29 cellular contexts compared by ENCODE assay signal in genomic region chr13:106212436-106213010, GRCh38.
DNase-seq lines count a peak whose midpoint lies in the region; ATAC-seq and TF ChIP-seq lines count a peak whose summit lies in the region.
"Had no signal": no experiment of that assay in that cellular context is flagged by ENCODE, and none has a peak within 500 bp of the region (broad histone marks: within the 10 kb centered on the region; RNA-seq: fewer than 3 reads in every experiment).

No MANE protein-coding gene starts in this region.

- H4K20me1 ChIP-seq in HCT116 (ENCODE audit: insufficient read depth) = no peaks in the 10 kb centered on the region
- H4K20me1 ChIP-seq in fibroblast of lung (ENCODE audit: control insufficient read depth, extremely low read depth, insufficient read depth, low read length) = no peaks in the 10 kb centered on the region

- H3K4me1 ChIP-seq in Caco-2 (peaks cover 13% of the 10 kb centered on the region; the same call in 1 of the 2 replicates), HCT116 (ENCODE audit: control insufficient read depth in 1 of 2, insufficient read depth in 2 of 2, low read length in 2 of 2) (peaks cover 0 to 7% of the 10 kb centered on the region in 2 experiments; a peak in 2 of 4 replicates), fibroblast of lung (ENCODE audit: control insufficient read depth, extremely low read depth, insufficient read depth, low read length) (peaks cover 2% of the 10 kb centered on the region), transverse colon (no peaks in the 10 kb centered on the region)
- H3K4me1 ChIP-seq: BE2C, psoas muscle, vagina had no signal

- H3K9me3 ChIP-seq in Caco-2 = no peaks in the 10 kb centered on the region
- H3K9me3 ChIP-seq in HCT116 (ENCODE audit: control insufficient read depth in 1 of 2, insufficient read depth in 1 of 2, low read depth in 1 of 2, low read length in 2 of 2) = no peaks in the 10 kb centered on the region
- no peaks in the 10 kb centered on the region for H3K9me3 ChIP-seq in fibroblast of lung (ENCODE audit: control insufficient read depth, insufficient read depth, low read depth, low read length)
- no peaks in the 10 kb centered on the region for H3K9me3 ChIP-seq in transverse colon
- H3K9me3 ChIP-seq: BE2C, neutrophil, psoas muscle, thoracic aorta, vagina had no signal

- H3K4me3 Mint-ChIP-seq in Caco-2 (ENCODE audit: unreplicated experiment) = peak overlapping the region; percentile 78
- H3K4me3 Mint-ChIP-seq in activated T-cell treated with anti-CD3 and anti-CD28 coated beads, Interleukin-2, amount 50 U/mL, for 4 hours = no peak overlapping the region
- H3K4me3 Mint-ChIP-seq: activated CD4-positive, alpha-beta memory T cell treated with anti-CD3 and anti-CD28 coated beads, Interleukin-2, amount 10 ng/mL, durations not matched to agents 7 days and 5 days; activated naive CD8-positive, alpha-beta T cell treated with anti-CD3 and anti-CD28 coated beads for 36 hours; stimulated activated naive CD8-positive, alpha-beta T cell treated with anti-CD3 and anti-CD28 coated beads, Interleukin-15, Interleukin-2, amounts not matched to agents 100 ng/mL and 50 ng/mL, for 24 hours; T-cell had no signal

- no peak for TF ChIP-seq POLR2A in HCT116 (IDR thresholded peaks at IDR 0.05; ENCODE audit: borderline replicate concordance, extremely low read depth, insufficient read depth, insufficient read length)
- no peak for TF ChIP-seq POLR2A in transverse colon (IDR thresholded peaks at IDR 0.05)

- intact Hi-C loops in Caco-2 (cut with micrococcal nuclease; ENCODE audit: unreplicated experiment) = loop anchor here (2.0 to 5.0 kb wide), 3 partner anchors 30 to 110 kb away; no protein-coding TSS in a partner anchor
- intact Hi-C loops in HCT116 (cut with micrococcal nuclease) = no loop called here
- intact Hi-C loops in transverse colon (cut with DNase I; ENCODE audit: low total_unique reads) = no loop called here

- H3K27me3 Mint-ChIP-seq in Caco-2 (ENCODE audit: insufficient read depth, unreplicated experiment) = no peaks in the 10 kb centered on the region
- H3K27me3 Mint-ChIP-seq in activated T-cell treated with anti-CD3 and anti-CD28 coated beads, Interleukin-2, amount 50 U/mL, for 4 hours (ENCODE audit: low read depth) = no peaks in the 10 kb centered on the region
- H3K27me3 Mint-ChIP-seq: activated CD4-positive, alpha-beta memory T cell treated with anti-CD3 and anti-CD28 coated beads, Interleukin-2, amount 10 ng/mL, durations not matched to agents 7 days and 5 days; T-cell had no signal

- no peak for TF ChIP-seq CTCF in Caco-2 (IDR thresholded peaks at IDR 0.05; ENCODE audit: insufficient read depth in 1 of 2, low read depth in 1 of 2, low read length in 1 of 2, severe bottlenecking in 1 of 2, unreplicated experiment in 1 of 2)
- no peak for TF ChIP-seq CTCF in HCT116 (IDR thresholded peaks at IDR 0.05 in 2 of 3, conservative IDR thresholded peaks at IDR 0.05 in 1 of 3; ENCODE audit: borderline replicate concordance in 1 of 3, insufficient read depth in 1 of 3, low read depth in 2 of 3, low read length in 2 of 3)
- TF ChIP-seq CTCF in fibroblast of lung (conservative IDR thresholded peaks at IDR 0.05 in 1 of 2, IDR thresholded peaks at IDR 0.05 in 1 of 2; ENCODE audit: low read depth in 1 of 2, low read length in 2 of 2) = no peak
- no peak for TF ChIP-seq CTCF in transverse colon (IDR thresholded peaks at IDR 0.05)

- peak overlapping the region; percentile 90 for H3K27ac Mint-ChIP-seq in Caco-2 (ENCODE audit: unreplicated experiment)
- H3K27ac Mint-ChIP-seq: activated CD4-positive, alpha-beta memory T cell treated with anti-CD3 and anti-CD28 coated beads, Interleukin-2, amount 10 ng/mL, durations not matched to agents 7 days and 5 days; activated naive CD8-positive, alpha-beta T cell treated with anti-CD3 and anti-CD28 coated beads for 36 hours; stimulated activated naive CD8-positive, alpha-beta T cell treated with anti-CD3 and anti-CD28 coated beads, Interleukin-15, Interleukin-2, amounts not matched to agents 100 ng/mL and 50 ng/mL, for 24 hours; T-cell had no signal

- H3K4me2 ChIP-seq in HCT116 (ENCODE audit: low read length) (peak overlapping the region; percentile 87), fibroblast of lung (ENCODE audit: extremely low read depth, insufficient read depth, low read length) (peak overlapping the region; percentile 13)
- H3K4me2 ChIP-seq: KMS-11 had no signal

- no peaks in the 10 kb centered on the region; the same call in 1 of the 2 replicates for H3K79me2 ChIP-seq in HCT116 (ENCODE audit: insufficient read depth, low read length)
- H3K79me2 ChIP-seq in fibroblast of lung (ENCODE audit: control insufficient read depth, insufficient read depth, low read length) = no peaks in the 10 kb centered on the region

- peaks cover 6% of the 10 kb centered on the region for H3K4me1 Mint-ChIP-seq in Caco-2 (ENCODE audit: low read depth, unreplicated experiment)
- no peaks in the 10 kb centered on the region for H3K4me1 Mint-ChIP-seq in activated T-cell treated with anti-CD3 and anti-CD28 coated beads, Interleukin-2, amount 50 U/mL, for 4 hours (ENCODE audit: low read depth)
- H3K4me1 Mint-ChIP-seq: activated CD4-positive, alpha-beta memory T cell treated with anti-CD3 and anti-CD28 coated beads, Interleukin-2, amount 10 ng/mL, durations not matched to agents 7 days and 5 days; activated naive CD8-positive, alpha-beta T cell treated with anti-CD3 and anti-CD28 coated beads for 36 hours; T-cell had no signal

- H3K4me3 ChIP-seq in Caco-2 (ENCODE audit: low read depth, low read length) (peak overlapping the region; percentile 58), HCT116 (replicated peaks in 1 of 2; ENCODE audit: low read depth in 1 of 2, low read length in 2 of 2) (peak overlapping the region; percentile 49 to 65), fibroblast of lung (replicated peaks in 1 of 4; ENCODE audit: control extremely low read depth in 1 of 4, insufficient read depth in 1 of 4, low read depth in 3 of 4, low read length in 4 of 4) (no peak overlapping the region), transverse colon (no peak overlapping the region)
- H3K4me3 ChIP-seq: psoas muscle, thoracic aorta, vagina had no signal

- DNase-seq in Caco-2 (no peak), HCT116 (ENCODE audit: low read depth, low spot score) (no peak), fibroblast of lung (ENCODE audit: low read depth in 2 of 2) (peak in 1 of 2 donors; percentile 45), putamen (ENCODE audit: low spot score) (peak; percentile 12), transverse colon (no peak)
- DNase-seq in activated T-cell treated with anti-CD3 and anti-CD28 coated beads, Interleukin-2, amount 50 U/mL, for 4 hours = no peak
- no peak for DNase-seq in activated effector memory CD4-positive, alpha-beta T cell treated with Interleukin-2 at 50 U/mL for 16 hours
- DNase-seq: activated CD4-positive, alpha-beta memory T cell treated with anti-CD3 and anti-CD28 coated beads, Interleukin-2, amount 10 ng/mL, durations not matched to agents 7 days and 5 days; activated CD4-positive, CD25-positive, alpha-beta regulatory T cell; activated CD8-positive, alpha-beta memory T cell treated with anti-CD3 and anti-CD28 coated beads, Interleukin-2, amount 50 U/mL, for 48 hours; activated naive CD8-positive, alpha-beta T cell treated with anti-CD3 and anti-CD28 coated beads for 36 hours; aorta; BE2C; DMS53; effector CD4-positive, alpha-beta T cell; foreskin melanocyte; GF-D8; left colon; mammary epithelial cell; NCI-H1436; psoas muscle; T-cell had no signal

- POLR2A ChIA-PET in Caco-2 (lab: Charles Lee) = no interaction called here
- POLR2A ChIA-PET in HCT116 (lab: Charles Lee) = interaction anchor here (1.0 kb wide), 1 partner anchor 10 kb away, joined by 3 read pairs; no protein-coding TSS in a partner anchor

- H3K9me3 Mint-ChIP-seq in Caco-2 (ENCODE audit: unreplicated experiment) = no peaks in the 10 kb centered on the region
- H3K9me3 Mint-ChIP-seq in activated T-cell treated with anti-CD3 and anti-CD28 coated beads, Interleukin-2, amount 50 U/mL, for 4 hours = no peaks in the 10 kb centered on the region
- H3K9me3 Mint-ChIP-seq: activated CD4-positive, alpha-beta memory T cell treated with anti-CD3 and anti-CD28 coated beads, Interleukin-2, amount 10 ng/mL, durations not matched to agents 7 days and 5 days; activated naive CD8-positive, alpha-beta T cell treated with anti-CD3 and anti-CD28 coated beads for 36 hours; stimulated activated naive CD8-positive, alpha-beta T cell treated with anti-CD3 and anti-CD28 coated beads, Interleukin-15, Interleukin-2, amounts not matched to agents 100 ng/mL and 50 ng/mL, for 24 hours had no signal

- H3K27ac ChIP-seq in HCT116 (ENCODE audit: low read depth, low read length) (peak overlapping the region; percentile 57), fibroblast of lung (ENCODE audit: insufficient read depth, low read length) (no peak overlapping the region), transverse colon (no peak overlapping the region)
- H3K27ac ChIP-seq: epithelial cell of prostate, KMS-11, neutrophil, psoas muscle, thoracic aorta, vagina had no signal

- in situ Hi-C loops in transverse colon (cut with MboI; ENCODE audit: low pct_ligation_motif_present in 1 of 4, low pct_unique_long_range_greater_than_20kb in 1 of 4, low sequenced_read_pairs in 3 of 4) = no loop called here

- H3K36me3 Mint-ChIP-seq in Caco-2 (ENCODE audit: insufficient read depth, unreplicated experiment) = no peaks in the 10 kb centered on the region
- H3K36me3 Mint-ChIP-seq in activated T-cell treated with anti-CD3 and anti-CD28 coated beads, Interleukin-2, amount 50 U/mL, for 4 hours (ENCODE audit: insufficient read depth) = no peaks in the 10 kb centered on the region
- H3K36me3 Mint-ChIP-seq: activated naive CD8-positive, alpha-beta T cell treated with anti-CD3 and anti-CD28 coated beads for 36 hours; T-cell had no signal

- no peaks in the 10 kb centered on the region for H3K36me3 ChIP-seq in Caco-2 (ENCODE audit: control insufficient read depth, insufficient read depth, low read length)
- H3K36me3 ChIP-seq in HCT116 (ENCODE audit: control insufficient read depth in 1 of 2, insufficient read depth in 2 of 2, low read length in 2 of 2) = no peaks in the 10 kb centered on the region
- H3K36me3 ChIP-seq in fibroblast of lung (ENCODE audit: control insufficient read depth, insufficient read depth, low read length) = no peaks in the 10 kb centered on the region
- H3K36me3 ChIP-seq in transverse colon = no peaks in the 10 kb centered on the region
- H3K36me3 ChIP-seq: BE2C, neutrophil, thoracic aorta, vagina had no signal

- no peak for TF ChIP-seq RAD21 in HCT116 (IDR thresholded peaks at IDR 0.05; ENCODE audit: low read depth)

- ATAC-seq in HCT116 (no peak), HG02840 (IDR thresholded peaks at IDR 0.05; ENCODE audit: low FRiP score, unreplicated experiment) (no peak)
- no peak for ATAC-seq in activated T-cell treated with anti-CD3 and anti-CD28 coated beads, Interleukin-2, amount 50 U/mL, for 4 hours
- ATAC-seq: left colon, psoas muscle, T-cell had no signal

- H3K9ac ChIP-seq in HCT116 (ENCODE audit: low read length) (peak overlapping the region; percentile 70), fibroblast of lung (ENCODE audit: insufficient read depth, low read length) (no peak overlapping the region)
- H3K9ac ChIP-seq: KMS-11 had no signal

- H3K9me2 ChIP-seq in HCT116 (ENCODE audit: insufficient read depth) = no peaks in the 10 kb centered on the region

- H2AFZ ChIP-seq in HCT116 (ENCODE audit: low read depth, low read length, poor library complexity, severe bottlenecking) (peak overlapping the region; percentile 85), fibroblast of lung (ENCODE audit: low read length) (no peak overlapping the region)

- 48 to 61% methylated on average over 3 of the region's 3 CpGs for WGBS in transverse colon (ENCODE audit: low coverage in 1 of 2), 2 donors

- TF ChIP-seq EP300 in transverse colon (IDR thresholded peaks at IDR 0.05; ENCODE audit: low read depth) = no peak

- BruUV-seq in Caco-2 (replicated peaks; lab: Mats Ljungman, UMichigan) = no TSS peak
- no TSS peak for BruUV-seq in HCT116 (replicated peaks; lab: Mats Ljungman, UMichigan)

- RAD21 ChIA-PET in HCT116 (lab: Charles Lee; ENCODE audit: low non-redundant PET in 1 of 2, low total read pairs in 2 of 2, uncharacterized antibody in 2 of 2, unreplicated experiment in 2 of 2) = no interaction called here

- CTCF ChIA-PET in Caco-2 (lab: Charles Lee) (no interaction called here), HCT116 (lab: Charles Lee) (interaction anchor here (1.7 kb wide), 1 partner anchor 102 kb away, joined by 3 read pairs; no protein-coding TSS in a partner anchor)

- H3K27me3 ChIP-seq in Caco-2 (replicated peaks; ENCODE audit: control insufficient read depth, insufficient read depth, low read length) (no peaks in the 10 kb centered on the region), HCT116 (ENCODE audit: insufficient read depth, low read length) (no peaks in the 10 kb centered on the region), fibroblast of lung (ENCODE audit: control insufficient read depth, insufficient read depth, low read length) (no peaks in the 10 kb centered on the region), transverse colon (no peaks in the 10 kb centered on the region)
- H3K27me3 ChIP-seq: BE2C, neutrophil, vagina had no signal

Comparison
In these comparisons a context has a peak if more than half of its experiments do, and no peak if none do; other contexts are left out.
1. H3K4me3 ChIP-seq: peak in Caco-2 (single experiment) and HCT116 (2 of 2); none in fibroblast of lung (0 of 4) and transverse colon (0 of 4).